24 cellular contexts compared by ENCODE assay signal in the genomic region with DNA sequence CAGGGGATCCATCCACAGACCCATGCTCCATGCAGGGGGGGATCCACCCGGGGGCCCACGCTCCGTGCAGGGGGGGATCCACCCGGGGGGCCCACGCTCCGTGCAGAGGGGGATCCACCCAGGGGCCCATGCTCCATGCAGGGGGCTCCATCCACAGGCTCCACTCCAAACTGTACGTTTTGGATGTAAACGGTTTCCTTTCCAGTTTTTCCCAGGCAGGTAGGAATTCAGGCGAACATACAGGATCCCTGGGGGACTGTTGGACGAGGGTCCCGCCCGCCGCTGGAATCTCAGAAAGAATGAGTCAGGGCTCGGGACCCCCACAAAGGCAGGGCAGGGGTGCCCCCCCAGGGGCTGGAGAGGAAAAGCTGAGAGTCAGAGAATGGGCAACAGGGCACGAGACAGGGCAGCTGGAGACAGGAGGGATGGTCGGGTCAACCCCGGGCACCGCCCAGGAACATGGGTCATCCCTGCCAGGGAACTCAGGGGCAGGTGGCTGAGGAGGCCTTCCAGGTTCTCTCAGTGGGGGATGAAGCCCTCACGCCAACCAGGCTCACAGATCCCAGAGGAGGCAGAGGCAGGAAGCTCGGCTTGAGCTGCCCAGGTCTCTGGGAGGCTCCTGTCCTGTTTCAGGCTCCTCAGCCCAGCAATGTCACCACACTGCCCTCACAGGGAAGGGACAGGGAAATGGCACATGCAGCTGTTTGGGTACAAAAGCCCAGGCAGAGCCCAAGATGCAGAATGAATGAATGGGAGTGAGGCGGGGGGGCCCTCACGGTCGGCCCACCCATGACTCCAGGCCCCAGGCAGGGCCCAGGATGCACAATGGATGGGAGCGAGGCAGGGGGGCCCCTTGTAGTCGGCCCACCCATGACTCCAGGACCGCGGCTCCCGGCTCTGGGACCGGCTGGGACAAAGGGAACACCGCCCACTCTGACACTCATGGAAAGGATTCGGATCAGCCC.
DNase-seq lines count a peak whose midpoint lies in the region; ATAC-seq, FAIRE-seq and TF ChIP-seq lines count a peak whose summit lies in the region.
"Had no signal": no experiment of that assay in that cellular context is flagged by ENCODE, and none has a peak within 500 bp of the region (broad histone marks: within the 10 kb centered on the region; RNA-seq: fewer than 3 reads in every experiment).

No MANE protein-coding gene starts in this region.

- H3K56ac ChIP-seq in H1 (replicated peaks; ENCODE audit: insufficient read length, low read depth, low read length), result no peak overlapping the region

- no peaks in the 10 kb centered on the region for H3K9me3 Mint-ChIP-seq in type B pancreatic cell
- H3K9me3 Mint-ChIP-seq: activated naive CD4-positive, alpha-beta T cell treated with anti-CD3 and anti-CD28 coated beads, Interleukin-2, amount 50 U/mL, for 24 hours; GM23338 had no signal

- H3K36me3 Mint-ChIP-seq in type B pancreatic cell, result no peaks in the 10 kb centered on the region

- H3K79me1 ChIP-seq in H1 (ENCODE audit: low read depth, low read length), result no peaks in the 10 kb centered on the region

- H2BK5ac ChIP-seq in H1 (ENCODE audit: low read depth, low read length), result no peak overlapping the region

- 87% methylated on average over 6 of the region's 31 CpGs for WGBS in mammary epithelial cell (ENCODE audit: low coverage, missing lambda C conversion rate)
- 86% methylated on average over 19 of the region's 31 CpGs; no CpG with 5 or more reads in 1 of the 2 experiments for WGBS in H1 (ENCODE audit: extremely low coverage in 1 of 2, insufficient coverage in 1 of 2, insufficient read length in 1 of 2, insufficient replicate concordance in 2 of 2, low coverage in 1 of 2, low lambda C conversion rate in 2 of 2, missing lambda C conversion rate in 1 of 2), 2 experiments

- H3K4ac ChIP-seq in H1 (replicated peaks; ENCODE audit: insufficient read length, low read depth, low read length), result no peak overlapping the region

- H3K4me3 ChIP-seq in mammary epithelial cell (replicated peaks in 1 of 3; ENCODE audit: insufficient read depth in 1 of 3, low read depth in 2 of 3, low read length in 3 of 3) (no peak overlapping the region), LNCaP clone FGC (ENCODE audit: low read depth, low read length) (no peak overlapping the region), H1 (ENCODE audit: extremely low read depth in 1 of 4, insufficient read depth in 2 of 4, low read depth in 3 of 4, low read length in 4 of 4) (no peak overlapping the region)
- H3K4me3 ChIP-seq: gastrocnemius medialis, GM23338, prostate gland had no signal

- H3K79me2 ChIP-seq in mammary epithelial cell (ENCODE audit: insufficient read depth, low read length) (no peaks in the 10 kb centered on the region), H1 (ENCODE audit: control insufficient read depth in 1 of 2, insufficient read depth in 2 of 2, low read length in 2 of 2) (no peaks in the 10 kb centered on the region)

- peaks cover 13% of the 10 kb centered on the region for H3K4me1 Mint-ChIP-seq in type B pancreatic cell (ENCODE audit: unreplicated experiment)
- H3K4me1 Mint-ChIP-seq: activated CD4-positive, alpha-beta T cell treated with anti-CD3 and anti-CD28 coated beads for 36 hours; GM23338 had no signal

- no peak overlapping the region for H3K27ac Mint-ChIP-seq in type B pancreatic cell
- H3K27ac Mint-ChIP-seq: activated CD4-positive, alpha-beta T cell treated with anti-CD3 and anti-CD28 coated beads for 36 hours; activated naive CD4-positive, alpha-beta T cell treated with anti-CD3 and anti-CD28 coated beads, Interleukin-2, amount 50 U/mL, for 24 hours; GM23338; T-helper 17 cell had no signal

- intact Hi-C loops in mammary epithelial cell (cut with micrococcal nuclease), result no loop called here

- no peak overlapping the region for H2BK20ac ChIP-seq in H1 (ENCODE audit: low read length)

- POLR2A ChIA-PET in H1 (lab: Charles Lee; ENCODE audit: partially characterized antibody), result no interaction called here

- H3K27me3 ChIP-seq in mammary epithelial cell (ENCODE audit: insufficient read depth, low read length) (no peaks in the 10 kb centered on the region), H1 (replicated peaks in 1 of 4; ENCODE audit: control insufficient read depth in 3 of 4, extremely low read depth in 1 of 4, insufficient read depth in 3 of 4, low read length in 3 of 4) (peaks cover 0 to 4% (median 2%) of the 10 kb centered on the region in 4 experiments; a peak in 3 of 7 replicates)

- peaks cover 4% of the 10 kb centered on the region; the same call in 1 of the 2 replicates for H3K23me2 ChIP-seq in H1 (ENCODE audit: low read depth, low read length)

- DNase-seq in T47D (ENCODE audit: low read depth in 1 of 2, low spot score in 1 of 2) (peak; percentile 44 to 58), mammary epithelial cell (no peak), LNCaP clone FGC (ENCODE audit: low read depth) (no peak), H1 (ENCODE audit: low read depth in 1 of 2, low spot score in 2 of 2) (no peak), retina (peak; percentile 69), type B pancreatic cell (ENCODE audit: extremely low spot score, unreplicated experiment) (no peak), ACHN (no peak)
- DNase-seq: activated CD4-positive, alpha-beta T cell treated with anti-CD3 and anti-CD28 coated beads for 36 hours; DMS79 treated with DMSO at 0.1 percent for 48 hours; gastrocnemius medialis; hippocampal formation; NCI-H1092 treated with DMSO at 0.1 percent for 48 hours; NCI-H1694 treated with DMSO at 0.1 percent for 48 hours; NCI-H446 treated with DMSO at 0.1 percent for 48 hours; SHP77; stimulated activated CD4-positive, alpha-beta T cell treated with anti-CD3 and anti-CD28 coated beads, Interleukin-4, amount 100 ng/mL, for 24 hours; T-helper 17 cell; trophoblast cell had no signal

- TF ChIP-seq POLR2A in H1 (IDR thresholded peaks at IDR 0.05; ENCODE audit: control extremely low read depth in 1 of 2, low read depth in 2 of 2, low read length in 2 of 2), result no peak
- TF ChIP-seq POLR2A in GM18505 (IDR thresholded peaks at IDR 0.05; ENCODE audit: borderline replicate concordance, extremely low read depth, insufficient read depth, insufficient read length), result no peak

- no peaks in the 10 kb centered on the region for H4K20me1 ChIP-seq in mammary epithelial cell (ENCODE audit: insufficient read depth, low read length)
- H4K20me1 ChIP-seq in H1 (replicated peaks in 1 of 2; ENCODE audit: control insufficient read depth in 1 of 2, insufficient read depth in 2 of 2, low read length in 2 of 2), result no peaks in the 10 kb centered on the region

- TF ChIP-seq RAD21 in H1 (IDR thresholded peaks at IDR 0.05 in 1 of 2, conservative IDR thresholded peaks at IDR 0.05 in 1 of 2; ENCODE audit: low read depth in 2 of 2, low read length in 2 of 2), result peak; percentile 40 to 45

- H3K23ac ChIP-seq in H1 (ENCODE audit: insufficient read length), result no peak overlapping the region

- H3K36me3 ChIP-seq in mammary epithelial cell (ENCODE audit: insufficient read depth, low read length) (no peaks in the 10 kb centered on the region), H1 (ENCODE audit: control insufficient read depth in 2 of 4, insufficient read depth in 4 of 4, low read length in 3 of 4) (no peaks in the 10 kb centered on the region)
- H3K36me3 ChIP-seq: gastrocnemius medialis, prostate gland had no signal

- H4K91ac ChIP-seq in H1 (replicated peaks; ENCODE audit: insufficient read length, low read length), result no peak overlapping the region

- H3K9me3 ChIP-seq in mammary epithelial cell (replicated peaks; ENCODE audit: insufficient read depth, low read length) (peaks cover 46% of the 10 kb centered on the region), H1 (ENCODE audit: insufficient read depth in 2 of 2, low read depth in 1 of 2, low read length in 1 of 2) (no peaks in the 10 kb centered on the region)
- H3K9me3 ChIP-seq: gastrocnemius medialis, prostate gland had no signal

- TF ChIP-seq EP300 in H1 (IDR thresholded peaks at IDR 0.05; ENCODE audit: borderline replicate concordance in 1 of 2, low read depth in 2 of 2, low read length in 2 of 2), result no peak

- CTCF ChIA-PET in mammary epithelial cell (lab: Charles Lee; ENCODE audit: low non-redundant PET), result no interaction called here
- CTCF ChIA-PET in H1 (lab: Charles Lee; ENCODE audit: partially characterized antibody), result interaction anchor here (0.9 to 2.5 kb wide), 4 partner anchors 10 to 227 kb away, joined by 3 to 5 read pairs (median 4); no protein-coding TSS in a partner anchor

- no peak overlapping the region for H2AK5ac ChIP-seq in H1 (ENCODE audit: low read depth, low read length)

- H3K14ac ChIP-seq in H1 (ENCODE audit: insufficient read length), result no peak overlapping the region

- peak overlapping the region; percentile 62; the same call in 1 of the 2 replicates for H4K8ac ChIP-seq in H1 (ENCODE audit: extremely low read depth, insufficient read depth, low read length)

- no TSS peak for BruUV-seq in mammary epithelial cell (replicated peaks; lab: Mats Ljungman, UMichigan)

- H3K27ac ChIP-seq in mammary epithelial cell (ENCODE audit: insufficient read depth, low read depth, low read length) (no peak overlapping the region), H1 (ENCODE audit: low read depth, low read length) (no peak overlapping the region)
- H3K27ac ChIP-seq: gastrocnemius medialis, prostate gland had no signal

- dilution Hi-C loops in mammary epithelial cell (cut with HindIII; ENCODE audit: low sequenced_read_pairs), result no loop called here

- no peak overlapping the region for H3K4me3 Mint-ChIP-seq in type B pancreatic cell
- H3K4me3 Mint-ChIP-seq: activated CD4-positive, alpha-beta T cell treated with anti-CD3 and anti-CD28 coated beads for 36 hours; activated naive CD4-positive, alpha-beta T cell treated with anti-CD3 and anti-CD28 coated beads, Interleukin-2, amount 50 U/mL, for 24 hours; GM23338; T-helper 17 cell had no signal

- H2AFZ ChIP-seq in mammary epithelial cell (ENCODE audit: low read depth, low read length) (no peak overlapping the region), H1 (ENCODE audit: low read length) (no peak overlapping the region)
- H2AFZ ChIP-seq: GM23338 had no signal

- H2BK12ac ChIP-seq in H1 (ENCODE audit: low read depth, low read length), result no peak overlapping the region

- H3K9ac ChIP-seq in mammary epithelial cell (ENCODE audit: insufficient read depth, low read length) (no peak overlapping the region), H1 (replicated peaks in 1 of 4; ENCODE audit: extremely low read depth in 1 of 4, low read depth in 3 of 4, low read length in 3 of 4) (no peak overlapping the region)

- H2BK120ac ChIP-seq in H1 (replicated peaks; ENCODE audit: low read depth, low read length), result no peak overlapping the region

- no peak overlapping the region; the same call in 1 of the 2 replicates for H3K18ac ChIP-seq in H1 (ENCODE audit: extremely low read depth, low read length)

- H3K27me3 Mint-ChIP-seq in type B pancreatic cell, result peaks cover 28% of the 10 kb centered on the region
- H3K27me3 Mint-ChIP-seq: activated CD4-positive, alpha-beta T cell treated with anti-CD3 and anti-CD28 coated beads for 36 hours; activated naive CD4-positive, alpha-beta T cell treated with anti-CD3 and anti-CD28 coated beads, Interleukin-2, amount 50 U/mL, for 24 hours; T-helper 17 cell had no signal

- H2BK15ac ChIP-seq in H1 (ENCODE audit: low read length), result no peak overlapping the region

- H3K4me2 ChIP-seq in mammary epithelial cell (ENCODE audit: insufficient read depth, low read depth, low read length) (no peak overlapping the region), H1 (ENCODE audit: insufficient read depth in 1 of 2, low read depth in 2 of 2, low read length in 2 of 2) (no peak overlapping the region)
- H3K4me2 ChIP-seq: GM23338 had no signal

- H3K4me1 ChIP-seq in mammary epithelial cell (ENCODE audit: insufficient read depth, low read length), result no peaks in the 10 kb centered on the region
- peaks cover 0 to 2% (median under 1%) of the 10 kb centered on the region in 4 experiments; a peak in 2 of 7 replicates for H3K4me1 ChIP-seq in H1 (replicated peaks in 1 of 4; ENCODE audit: control insufficient read depth in 3 of 4, insufficient read depth in 4 of 4, low read length in 3 of 4)
- H3K4me1 ChIP-seq: gastrocnemius medialis, prostate gland had no signal

- TF ChIP-seq CTCF in mammary epithelial cell (conservative IDR thresholded peaks at IDR 0.05 in 1 of 2, IDR thresholded peaks at IDR 0.05 in 1 of 2; ENCODE audit: extremely low read depth in 1 of 2, insufficient read depth in 1 of 2, low read depth in 1 of 2, low read length in 2 of 2) (no peak), LNCaP clone FGC (IDR thresholded peaks at IDR 0.05; ENCODE audit: control insufficient read depth, extremely low read depth, insufficient read depth) (0 out of 2 replicates have a peak, but pooled peaks have one; percentile 2), H1 (IDR thresholded peaks at IDR 0.05; ENCODE audit: control extremely low read depth in 1 of 3, insufficient read depth in 1 of 3, low read depth in 1 of 3, low read length in 3 of 3) (0 out of 4 replicates have a peak, but pooled peaks of 1 of the 3 experiments have one; percentile 12), type B pancreatic cell (conservative IDR thresholded peaks at IDR 0.05) (no peak)

- ATAC-seq in GM18505 (IDR thresholded peaks at IDR 0.05; ENCODE audit: unreplicated experiment), result no peak
- ATAC-seq: activated CD4-positive, alpha-beta T cell treated with anti-CD3 and anti-CD28 coated beads for 36 hours; gastrocnemius medialis; GM23338; T-helper 17 cell had no signal

- no peak overlapping the region for H4K5ac ChIP-seq in H1 (ENCODE audit: insufficient read length, low read depth, low read length)

- no peak for FAIRE-seq in H1 (lab: Jason Lieb, UNC)
- FAIRE-seq: A204.1, endothelial cell of umbilical vein had no signal

- in situ Hi-C loops in T47D (cut with HindIII; ENCODE audit: low pct_unique_long_range_greater_than_20kb, low sequenced_read_pairs), result no loop called here
- in situ Hi-C loops in mammary epithelial cell (cut with MboI; ENCODE audit: low sequenced_read_pairs in 2 of 2), result no loop called here
- in situ Hi-C loops in ACHN (cut with HindIII; ENCODE audit: low pct_ligation_motif_present, low pct_unique_long_range_greater_than_20kb, low sequenced_read_pairs), result no loop called here

Comparison
In these comparisons a context has a peak if more than half of its experiments do, and no peak if none do; other contexts are left out.
1. DNase-seq: peak in T47D (2 of 2) and retina (single experiment); none in mammary epithelial cell (single experiment), LNCaP clone FGC (single experiment), H1 (0 of 2), type B pancreatic cell (single experiment) and ACHN (single experiment).